ENCODE assay signal across 28 cellular contexts in the genomic region with DNA sequence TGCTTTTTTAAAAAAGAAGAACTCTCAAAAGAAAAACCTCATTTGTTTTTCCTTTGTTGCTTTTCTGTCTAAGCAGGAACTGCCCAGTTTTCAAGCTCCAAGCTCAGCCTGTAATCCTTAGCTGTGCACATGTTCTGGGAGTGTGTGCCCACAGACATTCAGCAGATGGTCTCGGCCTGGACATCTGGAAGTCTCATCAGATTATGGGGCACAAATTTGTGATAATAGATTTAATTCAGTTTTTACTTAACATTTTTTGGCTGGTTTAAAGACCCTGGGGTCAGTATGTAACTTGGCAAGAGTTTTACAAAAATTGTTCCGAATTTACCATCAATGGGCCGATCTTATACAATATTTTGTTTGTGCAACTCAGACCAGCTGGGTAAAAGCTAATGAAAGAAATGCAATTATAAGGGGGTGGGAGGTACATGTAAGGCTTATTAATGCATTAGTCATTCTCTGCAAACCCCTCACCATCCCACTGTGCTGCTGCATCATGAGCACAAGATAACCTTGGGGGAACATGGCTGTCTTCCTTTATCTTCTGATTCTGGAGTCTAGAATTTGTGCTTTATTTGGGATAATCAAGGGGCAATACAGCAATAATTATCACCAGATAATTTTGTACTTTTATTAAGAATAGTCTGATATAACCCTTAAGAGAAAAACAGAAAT.
"Had no signal": no experiment of that assay in that cellular context is flagged by ENCODE, and none has a peak within 500 bp of the region (broad histone marks: within the 10 kb centered on the region; RNA-seq: fewer than 3 reads in every experiment).

No MANE protein-coding gene starts in this region.

- H3K4me3 Mint-ChIP-seq: activated CD4-positive, alpha-beta T cell treated with anti-CD3 and anti-CD28 coated beads, Interleukin-2, amount 10 ng/mL, durations not matched to agents 24 days and 14 days; activated CD8-positive, alpha-beta memory T cell treated with anti-CD3 and anti-CD28 coated beads, Interleukin-2, amount 10 ng/mL, durations not matched to agents 7 days and 5 days; activated T-cell treated with anti-CD3 and anti-CD28 coated beads, Interleukin-2, amount 50 U/mL, for 24 hours; activated T-helper 1 cell treated with anti-CD3 and anti-CD28 coated beads, Interleukin-12 subunit alpha, Interleukin-12 subunit beta, Interleukin-2, Interleukin-4 antibody, amounts not matched to agents 30 ng/mL and 10 ng/mL and 1 ng/mL, durations not matched to agents 14 hours and 24 hours and 36 hours; brain; central memory CD8-positive, alpha-beta T cell; T-helper 1 cell treated with Interleukin-12 subunit alpha and Interleukin-12 subunit beta and Interleukin-4 antibody, amounts not matched to agents 30 μg/mL and 1 μg/mL, for 36 hours; WTC11 had no signal

- H3K4me1 Mint-ChIP-seq: brain; central memory CD8-positive, alpha-beta T cell; WTC11 had no signal

- H3K9me3 Mint-ChIP-seq: activated CD4-positive, alpha-beta T cell treated with anti-CD3 and anti-CD28 coated beads, Interleukin-2, amount 10 ng/mL, durations not matched to agents 24 days and 14 days; activated T-cell treated with anti-CD3 and anti-CD28 coated beads, Interleukin-2, amount 50 U/mL, for 24 hours; activated T-helper 1 cell treated with anti-CD3 and anti-CD28 coated beads, Interleukin-12 subunit alpha, Interleukin-12 subunit beta, Interleukin-2, Interleukin-4 antibody, amounts not matched to agents 30 ng/mL and 10 ng/mL and 1 ng/mL, durations not matched to agents 14 hours and 24 hours and 36 hours; brain; central memory CD8-positive, alpha-beta T cell; T-helper 1 cell treated with Interleukin-12 subunit alpha and Interleukin-12 subunit beta and Interleukin-4 antibody, amounts not matched to agents 30 μg/mL and 1 μg/mL, for 36 hours had no signal

- FAIRE-seq: astrocyte had no signal

- DNase-seq: activated CD4-positive, alpha-beta T cell treated with anti-CD3 and anti-CD28 coated beads, Interleukin-2, amount 10 ng/mL, durations not matched to agents 24 days and 14 days; activated CD4-positive, alpha-beta T cell treated with anti-CD3 and anti-CD28 coated beads, Interleukin-2, amount 50 U/mL, for 48 hours; activated CD4-positive, CD25-positive, alpha-beta regulatory T cell treated with anti-CD3 and anti-CD28 coated beads, Interleukin-2, amount 50 U/mL, for 72 hours; activated CD8-positive, alpha-beta memory T cell treated with anti-CD3 and anti-CD28 coated beads, Interleukin-2, amount 10 ng/mL, durations not matched to agents 7 days and 5 days; activated effector memory CD4-positive, alpha-beta T cell treated with anti-CD3 and anti-CD28 coated beads, Interleukin-2, amount 50 U/mL, for 16 hours; activated naive CD4-positive, alpha-beta T cell treated with Interleukin-2 at 50 U/mL for 16 hours; activated T-cell treated with anti-CD3 and anti-CD28 coated beads, Interleukin-2, amount 50 U/mL, for 24 hours; amygdala; cortex of kidney; NCI-H1105 treated with DMSO at 0.1 percent for 48 hours; NCI-H146; NCI-H187 treated with DMSO at 0.1 percent for 48 hours; NCI-H2081 treated with DMSO at 0.1 percent for 48 hours; NCI-H446; NCI-H526; NCI-H774; NK-92 treated with Interleukin-12 subunit alpha and Interleukin-12 subunit beta, amount 100 ng/mL, for 24 hours; OCI-M1; RPMI8226 had no signal

- H3K36me3 Mint-ChIP-seq: activated CD8-positive, alpha-beta memory T cell treated with anti-CD3 and anti-CD28 coated beads, Interleukin-2, amount 10 ng/mL, durations not matched to agents 7 days and 5 days; brain; WTC11 had no signal

- H3K27ac Mint-ChIP-seq: activated CD4-positive, alpha-beta T cell treated with anti-CD3 and anti-CD28 coated beads, Interleukin-2, amount 10 ng/mL, durations not matched to agents 24 days and 14 days; activated CD8-positive, alpha-beta memory T cell treated with anti-CD3 and anti-CD28 coated beads, Interleukin-2, amount 10 ng/mL, durations not matched to agents 7 days and 5 days; activated naive CD4-positive, alpha-beta T cell treated with anti-CD3 and anti-CD28 coated beads, Interleukin-2, amount 50 U/mL, for 72 hours; activated T-cell treated with anti-CD3 and anti-CD28 coated beads, Interleukin-2, amount 50 U/mL, for 24 hours; activated T-helper 1 cell treated with anti-CD3 and anti-CD28 coated beads, Interleukin-12 subunit alpha, Interleukin-12 subunit beta, Interleukin-2, Interleukin-4 antibody, amounts not matched to agents 30 ng/mL and 10 ng/mL and 1 ng/mL, durations not matched to agents 14 hours and 24 hours and 36 hours; brain; T-helper 1 cell treated with Interleukin-12 subunit alpha and Interleukin-12 subunit beta and Interleukin-4 antibody, amounts not matched to agents 30 μg/mL and 1 μg/mL, for 36 hours; WTC11 had no signal

- ATAC-seq: activated CD8-positive, alpha-beta memory T cell treated with anti-CD3 and anti-CD28 coated beads, Interleukin-2, amount 10 ng/mL, durations not matched to agents 7 days and 5 days; activated naive CD4-positive, alpha-beta T cell treated with anti-CD3 and anti-CD28 coated beads, Interleukin-2, amount 50 U/mL, for 72 hours; Panc1; Right ventricle myocardium inferior; WTC11 had no signal

- H3K27me3 Mint-ChIP-seq: activated CD4-positive, alpha-beta T cell treated with anti-CD3 and anti-CD28 coated beads, Interleukin-2, amount 10 ng/mL, durations not matched to agents 24 days and 14 days had no signal
